12 cellular contexts compared by ENCODE assay signal in the genomic region with DNA sequence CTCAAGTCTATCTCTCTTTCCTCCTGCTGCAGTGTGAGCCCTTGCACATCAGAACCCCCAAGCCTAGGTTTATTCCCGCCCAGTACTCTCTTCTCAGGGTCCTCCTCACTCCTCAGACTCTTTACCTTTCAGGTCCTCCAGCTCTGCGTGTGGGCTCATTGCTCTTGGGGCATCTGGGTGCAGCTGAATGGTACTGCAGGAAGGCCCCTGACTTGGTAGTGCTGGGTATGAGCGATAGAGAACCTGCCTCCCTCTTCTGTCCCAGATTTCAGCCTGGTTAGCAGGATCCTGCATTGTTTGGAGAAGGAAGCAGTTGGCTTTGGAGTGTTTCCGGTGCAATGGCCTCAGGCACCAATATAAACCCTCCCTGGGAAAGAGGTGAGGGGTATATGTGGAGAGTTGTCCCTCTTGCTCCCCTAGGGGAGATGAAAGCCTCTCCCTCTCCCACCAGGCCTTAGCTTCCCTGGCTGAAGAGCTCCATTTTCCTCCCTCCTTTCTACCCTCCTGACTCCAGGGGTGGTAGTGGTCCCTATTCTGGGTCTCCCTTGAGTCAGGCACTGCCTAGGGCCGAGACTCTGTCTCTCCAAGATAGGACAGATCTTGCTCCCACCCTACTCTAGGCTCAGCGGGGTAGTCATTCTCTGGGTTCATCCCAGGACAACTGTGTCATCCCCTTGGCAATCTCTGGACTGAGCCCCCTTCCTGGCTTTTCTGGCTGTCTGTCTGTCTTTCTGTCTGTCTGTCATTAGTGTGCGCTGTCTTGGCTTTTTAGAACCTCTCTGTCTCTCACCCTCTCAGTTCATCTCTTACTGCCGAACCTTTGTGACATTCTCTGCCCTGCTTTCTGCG. TPM values are rescaled to one million over a fixed set of nuclear protein-coding genes. Genes with fewer than 3 reads are reported as not detected.
A peak's percentile ranks its signal among the peaks of the same experiment; 100 is the strongest.
DNase-seq lines count a peak whose midpoint lies in the region; ATAC-seq and TF ChIP-seq lines count a peak whose summit lies in the region.
"Had no signal": no experiment of that assay in that cellular context is flagged by ENCODE, and none has a peak within 500 bp of the region (broad histone marks: within the 10 kb centered on the region; RNA-seq: fewer than 3 reads in every experiment).

No MANE protein-coding gene starts in this region.

- H3K9me3 Mint-ChIP-seq in endodermal cell (no peaks in the 10 kb centered on the region), nephron progenitor cell (no peaks in the 10 kb centered on the region)
- H3K9me3 Mint-ChIP-seq in stimulated activated naive CD8-positive, alpha-beta T cell treated with anti-CD3 and anti-CD28 coated beads, Interleukin-15, amount 100 ng/mL, for 72 hours = no peaks in the 10 kb centered on the region

- H3K9me3 ChIP-seq in HUES64 (ENCODE audit: insufficient read depth, low read depth, low read length) = no peaks in the 10 kb centered on the region
- no peaks in the 10 kb centered on the region for H3K9me3 ChIP-seq in endodermal cell (ENCODE audit: control insufficient read depth, low read length)

- CTCF ChIA-PET in AG04449 (lab: Yijun Ruan, JAX) = interaction anchor here (1.0 to 24.7 kb wide), 8 partner anchors 9 to 82 kb away, joined by 3 to 874 read pairs (median 10); partner anchors contain the start of genes LRP1-AS and STAT6

- H3K27me3 Mint-ChIP-seq in endodermal cell (ENCODE audit: insufficient read depth) = peaks cover 1% of the 10 kb centered on the region
- H3K27me3 Mint-ChIP-seq in nephron progenitor cell (ENCODE audit: low read depth, poor library complexity) = peaks cover 12% of the 10 kb centered on the region
- H3K27me3 Mint-ChIP-seq in stimulated activated naive CD8-positive, alpha-beta T cell treated with anti-CD3 and anti-CD28 coated beads, Interleukin-15, amount 100 ng/mL, for 72 hours = peaks cover 11% of the 10 kb centered on the region

- H3K4me1 Mint-ChIP-seq in endodermal cell = peaks cover 50% of the 10 kb centered on the region
- H3K4me1 Mint-ChIP-seq in nephron progenitor cell = peaks cover 78% of the 10 kb centered on the region
- peaks cover 15% of the 10 kb centered on the region for H3K4me1 Mint-ChIP-seq in stimulated activated naive CD8-positive, alpha-beta T cell treated with anti-CD3 and anti-CD28 coated beads, Interleukin-15, amount 100 ng/mL, for 72 hours

- no peaks in the 10 kb centered on the region for H3K36me3 ChIP-seq in HUES64 (ENCODE audit: insufficient read depth, low read length)
- no peaks in the 10 kb centered on the region for H3K36me3 ChIP-seq in endodermal cell (ENCODE audit: control insufficient read depth, insufficient read depth, low read length)

- H3K27ac Mint-ChIP-seq in endodermal cell (peak overlapping the region; percentile 81), nephron progenitor cell (peak overlapping the region; percentile 58)
- H3K27ac Mint-ChIP-seq in stimulated activated naive CD8-positive, alpha-beta T cell treated with anti-CD3 and anti-CD28 coated beads, Interleukin-15, amount 100 ng/mL, for 72 hours = no peak overlapping the region

- H3K9ac ChIP-seq in HUES64 (ENCODE audit: low read depth, low read length) (no peak overlapping the region), endodermal cell (ENCODE audit: extremely low read depth, low read length, poor library complexity, severe bottlenecking) (peak overlapping the region; percentile 31)

- H3K4me3 ChIP-seq in AG04449 (ENCODE audit: low read depth, low read length) (peak overlapping the region; percentile 87), HUES64 (ENCODE audit: low read length) (0 out of 2 replicates have a peak overlapping the region, but pooled peaks have one; percentile 0), endodermal cell (ENCODE audit: low read length) (peak overlapping the region; percentile 32)

- 77% methylated on average over 8 of the region's 9 CpGs for WGBS in HUES64
- WGBS in endodermal cell (ENCODE audit: insufficient coverage in 1 of 2, insufficient read length in 1 of 2), 2 experiments = 83 to 84% methylated on average over 7 to 9 of the region's 9 CpGs

- H3K27ac ChIP-seq in HUES64 (ENCODE audit: low read depth, low read length) = no peak overlapping the region; the same call in 1 of the 2 replicates
- no peak overlapping the region for H3K27ac ChIP-seq in endodermal cell (ENCODE audit: low read depth, low read length)
- H3K27ac ChIP-seq: C4-2B had no signal

- TF ChIP-seq CTCF in AG04449 (IDR thresholded peaks at IDR 0.05; ENCODE audit: insufficient read depth, low read length, missing control alignments) (no peak), endodermal cell (conservative IDR thresholded peaks at IDR 0.05) (no peak), nephron progenitor cell (IDR thresholded peaks at IDR 0.05) (no peak)

- POLR2A ChIA-PET in AG04449 (lab: Yijun Ruan, JAX) = interaction anchor here (0.9 to 1.9 kb wide), 6 partner anchors 15 to 107 kb away, joined by 3 to 13 read pairs (median 4); partner anchors contain the start of genes LRP1-AS, NAB2 and SHMT2

- H3K27me3 ChIP-seq in HUES64 (ENCODE audit: insufficient read depth, low read length) (no peaks in the 10 kb centered on the region), endodermal cell (ENCODE audit: control insufficient read depth, insufficient read depth, low read length, poor library complexity, severe bottlenecking) (no peaks in the 10 kb centered on the region)

- H3K4me1 ChIP-seq in HUES64 (ENCODE audit: insufficient read depth, low read length) (peaks cover 62% of the 10 kb centered on the region), endodermal cell (ENCODE audit: control insufficient read depth, insufficient read depth, low read length) (peaks cover 13% of the 10 kb centered on the region)

- no peaks in the 10 kb centered on the region for H3K36me3 Mint-ChIP-seq in endodermal cell (ENCODE audit: low read depth)
- no peaks in the 10 kb centered on the region for H3K36me3 Mint-ChIP-seq in nephron progenitor cell (ENCODE audit: low read depth)
- H3K36me3 Mint-ChIP-seq: naive thymus-derived CD4-positive, alpha-beta T cell had no signal

- DNase-seq in AG04449 (ENCODE audit: low read depth, low spot score) = no peak
- peak; percentile 57 for DNase-seq in endodermal cell
- DNase-seq in nephron progenitor cell = no peak
- DNase-seq in AG20443 (ENCODE audit: low spot score) = no peak
- DNase-seq in activated CD4-positive, alpha-beta T cell treated with anti-CD3 and anti-CD28 coated beads, Interleukin-2, amount 50 U/mL, for 4 hours = no peak
- no peak for DNase-seq in stimulated activated naive CD8-positive, alpha-beta T cell treated with anti-CD3 and anti-CD28 coated beads, Interleukin-15, amount 100 ng/mL, for 72 hours
- DNase-seq: effector CD8-positive, alpha-beta T cell had no signal

- no peak for ATAC-seq in stimulated activated naive CD8-positive, alpha-beta T cell treated with anti-CD3 and anti-CD28 coated beads, Interleukin-15, amount 100 ng/mL, for 72 hours
- no peak for ATAC-seq in HG03159 (IDR thresholded peaks at IDR 0.05; ENCODE audit: unreplicated experiment)
- ATAC-seq: naive thymus-derived CD4-positive, alpha-beta T cell had no signal

- H3K4me3 Mint-ChIP-seq in endodermal cell (no peak overlapping the region), nephron progenitor cell (peak overlapping the region; percentile 90)
- no peak overlapping the region for H3K4me3 Mint-ChIP-seq in stimulated activated naive CD8-positive, alpha-beta T cell treated with anti-CD3 and anti-CD28 coated beads, Interleukin-15, amount 100 ng/mL, for 72 hours

RNA-seq across cellular contexts. Expression of gene LRP1, which starts 3.8 kb away (rescaled TPM):
- 30.2 TPM for polyA plus RNA-seq in HUES64 (2013, experiment 1 of 2)
- 32.8 TPM for polyA plus RNA-seq in HUES64 (2013, experiment 2 of 2)
- total RNA-seq in endodermal cell = 10 to 100 TPM; 74.5 to 87.7 TPM
- 42.2 TPM for polyA plus RNA-seq in endodermal cell (2013, experiment 1 of 2)
- polyA plus RNA-seq in endodermal cell (2013, experiment 2 of 2) = 43.6 TPM

RNA-seq across cellular contexts. Expression of gene LRP1-AS, which starts 15.3 kb away (rescaled TPM):
- not detected for polyA plus RNA-seq in HUES64 (2013, experiment 1 of 2)
- polyA plus RNA-seq in HUES64 (2013, experiment 2 of 2) = not detected
- total RNA-seq in endodermal cell = not detected
- polyA plus RNA-seq in endodermal cell (2013, experiment 1 of 2) = not detected
- not detected for polyA plus RNA-seq in endodermal cell (2013, experiment 2 of 2)
- total RNA-seq: activated CD8-positive, alpha-beta memory T cell treated with anti-CD3 and anti-CD28 coated beads for 36 hours; naive thymus-derived CD4-positive, alpha-beta T cell had no signal
- polyA plus RNA-seq: naive thymus-derived CD4-positive, alpha-beta T cell had no signal

RNA-seq across cellular contexts. Expression of gene STAT6, which starts 21.0 kb away (rescaled TPM):
- 24.3 TPM for polyA plus RNA-seq in HUES64 (2013, experiment 1 of 2)
- polyA plus RNA-seq in HUES64 (2013, experiment 2 of 2) = 28.5 TPM
- total RNA-seq in endodermal cell = 100 to 1,000 TPM in 1 of 2 donors, 10 to 100 TPM in 1; 60.2 to 102 TPM
- 37.7 TPM for polyA plus RNA-seq in endodermal cell (2013, experiment 1 of 2)
- polyA plus RNA-seq in endodermal cell (2013, experiment 2 of 2) = 30.1 TPM

RNA-seq across cellular contexts. Expression of gene NAB2, which starts 43.2 kb away (rescaled TPM):
- polyA plus RNA-seq in HUES64 (2013, experiment 1 of 2) = 16.1 TPM
- 20.5 TPM for polyA plus RNA-seq in HUES64 (2013, experiment 2 of 2)
- total RNA-seq in endodermal cell = 10 to 100 TPM; 13.5 to 21.7 TPM
- 37.0 TPM for polyA plus RNA-seq in endodermal cell (2013, experiment 1 of 2)
- polyA plus RNA-seq in endodermal cell (2013, experiment 2 of 2) = 34.9 TPM

RNA-seq across cellular contexts. Expression of gene NEMP1, which starts 53.5 kb away (rescaled TPM):
- polyA plus RNA-seq in HUES64 (2013, experiment 1 of 2) = 20.3 TPM
- 22.6 TPM for polyA plus RNA-seq in HUES64 (2013, experiment 2 of 2)
- 10 to 100 TPM; 36.3 to 52.6 TPM for total RNA-seq in endodermal cell
- polyA plus RNA-seq in endodermal cell (2013, experiment 1 of 2) = 32.8 TPM
- polyA plus RNA-seq in endodermal cell (2013, experiment 2 of 2) = 30.2 TPM

Comparison
In these comparisons a context has a peak if more than half of its experiments do, and no peak if none do; other contexts are left out.
1. H3K4me3 ChIP-seq: peak in every context shown above with its lines; median percentile 87 in AG04449; 32 in endodermal cell; 0 in HUES64.
2. H3K27ac Mint-ChIP-seq: peak in endodermal cell (single experiment) and nephron progenitor cell (single experiment); none in stimulated activated naive CD8-positive, alpha-beta T cell treated with anti-CD3 and anti-CD28 coated beads, Interleukin-15, amount 100 ng/mL, for 72 hours (0 of 2).